Comparison of ENCODE assay signal across 11 cellular contexts in the genomic region with DNA sequence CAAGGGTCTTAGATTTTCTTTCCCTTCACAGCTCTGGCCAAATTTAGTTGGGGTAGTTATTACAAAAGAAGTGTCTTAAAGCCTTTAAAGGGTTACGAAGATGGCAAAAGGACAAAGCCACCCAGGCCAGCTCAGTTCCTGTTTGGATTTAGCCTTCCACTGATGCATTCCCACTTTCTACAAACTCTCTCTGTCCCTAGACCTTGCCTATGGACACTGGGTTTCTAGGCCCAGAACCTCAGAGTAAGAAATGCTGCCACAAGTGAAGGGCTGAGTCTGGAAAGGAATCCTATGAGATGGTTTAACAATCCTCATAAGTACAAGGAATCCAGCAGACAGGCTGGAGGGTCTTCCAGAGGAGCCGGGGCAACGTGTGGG. TPM values are rescaled to one million over a fixed set of nuclear protein-coding genes. Genes with fewer than 3 reads are reported as not detected.
DNase-seq lines count a peak whose midpoint lies in the region; ATAC-seq and TF ChIP-seq lines count a peak whose summit lies in the region.
"Had no signal": no experiment of that assay in that cellular context is flagged by ENCODE, and none has a peak within 500 bp of the region (broad histone marks: within the 10 kb centered on the region; RNA-seq: fewer than 3 reads in every experiment).

No MANE protein-coding gene starts in this region.

- no peak for DNase-seq in activated T-cell treated with anti-CD3 and anti-CD28 coated beads, Interleukin-2, amount 50 U/mL, for 24 hours
- DNase-seq in activated T-cell treated with anti-CD3 and anti-CD28 coated beads, Interleukin-2, amount 50 U/mL, for 1 hour = no peak
- no peak for DNase-seq in ascending aorta (ENCODE audit: low spot score in 2 of 2)
- DNase-seq in mesothelial cell of epicardium (ENCODE audit: low spot score in 2 of 2, unreplicated experiment in 2 of 2) = no peak
- no peak for DNase-seq in tibial artery
- no peak for DNase-seq in SKM-1 (lab: John Stamatoyannopoulos, UW; ENCODE audit: unreplicated experiment)
- DNase-seq: NCI-H82 had no signal

- H3K4me3 Mint-ChIP-seq in activated T-cell treated with anti-CD3 and anti-CD28 coated beads, Interleukin-2, amount 50 U/mL, for 24 hours = no peak overlapping the region
- no peak overlapping the region for H3K4me3 Mint-ChIP-seq in mesothelial cell of epicardium

- H3K27ac Mint-ChIP-seq in activated T-cell treated with anti-CD3 and anti-CD28 coated beads, Interleukin-2, amount 50 U/mL, for 24 hours = peak overlapping the region; percentile 84
- H3K27ac Mint-ChIP-seq in mesothelial cell of epicardium = peak overlapping the region; percentile 90

- peaks cover 3% of the 10 kb centered on the region for H3K9me3 Mint-ChIP-seq in activated T-cell treated with anti-CD3 and anti-CD28 coated beads, Interleukin-2, amount 50 U/mL, for 24 hours
- no peaks in the 10 kb centered on the region for H3K9me3 Mint-ChIP-seq in mesothelial cell of epicardium

- no peaks in the 10 kb centered on the region for H3K27me3 Mint-ChIP-seq in activated T-cell treated with anti-CD3 and anti-CD28 coated beads, Interleukin-2, amount 50 U/mL, for 24 hours
- H3K27me3 Mint-ChIP-seq in mesothelial cell of epicardium (ENCODE audit: low read depth) = no peaks in the 10 kb centered on the region

- H3K27me3 ChIP-seq in ascending aorta = no peaks in the 10 kb centered on the region
- no peaks in the 10 kb centered on the region for H3K27me3 ChIP-seq in tibial artery
- H3K27me3 ChIP-seq: MG63 had no signal

- H3K27ac ChIP-seq in ascending aorta (peak overlapping the region; percentile 72 to 81), tibial artery (peak overlapping the region; percentile 31 to 51)
- H3K27ac ChIP-seq: VCaP had no signal

- H3K4me3 ChIP-seq in ascending aorta (peak overlapping the region in 1 of 2 donors; percentile 1), tibial artery (no peak overlapping the region)
- H3K4me3 ChIP-seq: MG63 had no signal

- peaks cover 81% of the 10 kb centered on the region for H3K4me1 Mint-ChIP-seq in activated T-cell treated with anti-CD3 and anti-CD28 coated beads, Interleukin-2, amount 50 U/mL, for 24 hours (ENCODE audit: low read depth)
- H3K4me1 Mint-ChIP-seq in mesothelial cell of epicardium = peaks cover 52% of the 10 kb centered on the region

- peaks cover 0 to 4% of the 10 kb centered on the region in 2 donors for H3K36me3 ChIP-seq in ascending aorta
- no peaks in the 10 kb centered on the region for H3K36me3 ChIP-seq in tibial artery

- ATAC-seq in HG02571 (IDR thresholded peaks at IDR 0.05; ENCODE audit: unreplicated experiment) (no peak), HG02840 (IDR thresholded peaks at IDR 0.05; ENCODE audit: low FRiP score, unreplicated experiment) (no peak)

- no peak for TF ChIP-seq CTCF in ascending aorta (IDR thresholded peaks at IDR 0.05)
- no peak for TF ChIP-seq CTCF in mesothelial cell of epicardium (IDR thresholded peaks at IDR 0.05; ENCODE audit: unreplicated experiment)
- TF ChIP-seq CTCF in tibial artery (IDR thresholded peaks at IDR 0.05) = no peak

- H3K4me1 ChIP-seq in ascending aorta (peaks cover 12 to 86% of the 10 kb centered on the region in 2 donors), tibial artery (peaks cover 0 to 98% (median 65%) of the 10 kb centered on the region in 4 donors)

- H3K36me3 Mint-ChIP-seq in activated T-cell treated with anti-CD3 and anti-CD28 coated beads, Interleukin-2, amount 50 U/mL, for 24 hours (ENCODE audit: low read depth) = peaks cover 80% of the 10 kb centered on the region
- H3K36me3 Mint-ChIP-seq in mesothelial cell of epicardium = peaks cover 10% of the 10 kb centered on the region

- H3K9me3 ChIP-seq in ascending aorta = no peaks in the 10 kb centered on the region
- H3K9me3 ChIP-seq in tibial artery = no peaks in the 10 kb centered on the region
- H3K9me3 ChIP-seq: MG63 had no signal

- intact Hi-C loops in ascending aorta (cut with DNase I) (no loop called here), tibial artery (cut with DNase I; ENCODE audit: low total_unique reads) (no loop called here)

RNA-seq across cellular contexts. Expression of gene NFE2L2, which starts 13.4 kb away (rescaled TPM):
- 99.3 TPM for total RNA-seq in ascending aorta
- total RNA-seq in mesothelial cell of epicardium = 93.1 to 93.9 TPM (median 93.3 TPM) in 3 replicates

RNA-seq across cellular contexts. Expression of gene HNRNPA3, which starts 38.6 kb away (rescaled TPM):
- total RNA-seq in ascending aorta (32.9 TPM), mesothelial cell of epicardium (264 to 274 TPM (median 269 TPM) in 3 replicates)
